ENCODE assay signal across 1 cellular context in the genomic region with DNA sequence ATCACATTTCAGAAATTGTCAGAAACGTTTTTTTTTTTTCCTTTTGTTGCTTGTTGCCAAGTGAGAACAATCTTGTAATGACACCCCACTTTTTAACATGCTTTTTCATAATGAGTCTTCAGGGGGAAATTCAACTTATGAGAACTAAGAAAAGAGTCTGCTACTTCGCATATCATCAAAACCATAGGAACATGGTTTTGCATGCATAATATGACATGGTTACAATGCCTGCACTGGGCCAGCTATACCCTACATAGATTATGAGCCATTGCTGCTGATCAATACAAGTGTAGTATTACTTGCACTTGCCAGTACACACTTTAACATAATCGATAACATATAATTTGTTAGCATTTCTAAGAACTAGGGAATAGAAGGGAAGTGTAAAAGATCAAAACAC.
TF ChIP-seq lines count a peak whose summit lies in the region.

No MANE protein-coding gene starts in this region.

TF ChIP-seq in GM23338, 12 proteins besides CTCF, POLR2A, EP300 and RAD21 (continued from another document):
- TF ChIP-seq, protein P1, sequence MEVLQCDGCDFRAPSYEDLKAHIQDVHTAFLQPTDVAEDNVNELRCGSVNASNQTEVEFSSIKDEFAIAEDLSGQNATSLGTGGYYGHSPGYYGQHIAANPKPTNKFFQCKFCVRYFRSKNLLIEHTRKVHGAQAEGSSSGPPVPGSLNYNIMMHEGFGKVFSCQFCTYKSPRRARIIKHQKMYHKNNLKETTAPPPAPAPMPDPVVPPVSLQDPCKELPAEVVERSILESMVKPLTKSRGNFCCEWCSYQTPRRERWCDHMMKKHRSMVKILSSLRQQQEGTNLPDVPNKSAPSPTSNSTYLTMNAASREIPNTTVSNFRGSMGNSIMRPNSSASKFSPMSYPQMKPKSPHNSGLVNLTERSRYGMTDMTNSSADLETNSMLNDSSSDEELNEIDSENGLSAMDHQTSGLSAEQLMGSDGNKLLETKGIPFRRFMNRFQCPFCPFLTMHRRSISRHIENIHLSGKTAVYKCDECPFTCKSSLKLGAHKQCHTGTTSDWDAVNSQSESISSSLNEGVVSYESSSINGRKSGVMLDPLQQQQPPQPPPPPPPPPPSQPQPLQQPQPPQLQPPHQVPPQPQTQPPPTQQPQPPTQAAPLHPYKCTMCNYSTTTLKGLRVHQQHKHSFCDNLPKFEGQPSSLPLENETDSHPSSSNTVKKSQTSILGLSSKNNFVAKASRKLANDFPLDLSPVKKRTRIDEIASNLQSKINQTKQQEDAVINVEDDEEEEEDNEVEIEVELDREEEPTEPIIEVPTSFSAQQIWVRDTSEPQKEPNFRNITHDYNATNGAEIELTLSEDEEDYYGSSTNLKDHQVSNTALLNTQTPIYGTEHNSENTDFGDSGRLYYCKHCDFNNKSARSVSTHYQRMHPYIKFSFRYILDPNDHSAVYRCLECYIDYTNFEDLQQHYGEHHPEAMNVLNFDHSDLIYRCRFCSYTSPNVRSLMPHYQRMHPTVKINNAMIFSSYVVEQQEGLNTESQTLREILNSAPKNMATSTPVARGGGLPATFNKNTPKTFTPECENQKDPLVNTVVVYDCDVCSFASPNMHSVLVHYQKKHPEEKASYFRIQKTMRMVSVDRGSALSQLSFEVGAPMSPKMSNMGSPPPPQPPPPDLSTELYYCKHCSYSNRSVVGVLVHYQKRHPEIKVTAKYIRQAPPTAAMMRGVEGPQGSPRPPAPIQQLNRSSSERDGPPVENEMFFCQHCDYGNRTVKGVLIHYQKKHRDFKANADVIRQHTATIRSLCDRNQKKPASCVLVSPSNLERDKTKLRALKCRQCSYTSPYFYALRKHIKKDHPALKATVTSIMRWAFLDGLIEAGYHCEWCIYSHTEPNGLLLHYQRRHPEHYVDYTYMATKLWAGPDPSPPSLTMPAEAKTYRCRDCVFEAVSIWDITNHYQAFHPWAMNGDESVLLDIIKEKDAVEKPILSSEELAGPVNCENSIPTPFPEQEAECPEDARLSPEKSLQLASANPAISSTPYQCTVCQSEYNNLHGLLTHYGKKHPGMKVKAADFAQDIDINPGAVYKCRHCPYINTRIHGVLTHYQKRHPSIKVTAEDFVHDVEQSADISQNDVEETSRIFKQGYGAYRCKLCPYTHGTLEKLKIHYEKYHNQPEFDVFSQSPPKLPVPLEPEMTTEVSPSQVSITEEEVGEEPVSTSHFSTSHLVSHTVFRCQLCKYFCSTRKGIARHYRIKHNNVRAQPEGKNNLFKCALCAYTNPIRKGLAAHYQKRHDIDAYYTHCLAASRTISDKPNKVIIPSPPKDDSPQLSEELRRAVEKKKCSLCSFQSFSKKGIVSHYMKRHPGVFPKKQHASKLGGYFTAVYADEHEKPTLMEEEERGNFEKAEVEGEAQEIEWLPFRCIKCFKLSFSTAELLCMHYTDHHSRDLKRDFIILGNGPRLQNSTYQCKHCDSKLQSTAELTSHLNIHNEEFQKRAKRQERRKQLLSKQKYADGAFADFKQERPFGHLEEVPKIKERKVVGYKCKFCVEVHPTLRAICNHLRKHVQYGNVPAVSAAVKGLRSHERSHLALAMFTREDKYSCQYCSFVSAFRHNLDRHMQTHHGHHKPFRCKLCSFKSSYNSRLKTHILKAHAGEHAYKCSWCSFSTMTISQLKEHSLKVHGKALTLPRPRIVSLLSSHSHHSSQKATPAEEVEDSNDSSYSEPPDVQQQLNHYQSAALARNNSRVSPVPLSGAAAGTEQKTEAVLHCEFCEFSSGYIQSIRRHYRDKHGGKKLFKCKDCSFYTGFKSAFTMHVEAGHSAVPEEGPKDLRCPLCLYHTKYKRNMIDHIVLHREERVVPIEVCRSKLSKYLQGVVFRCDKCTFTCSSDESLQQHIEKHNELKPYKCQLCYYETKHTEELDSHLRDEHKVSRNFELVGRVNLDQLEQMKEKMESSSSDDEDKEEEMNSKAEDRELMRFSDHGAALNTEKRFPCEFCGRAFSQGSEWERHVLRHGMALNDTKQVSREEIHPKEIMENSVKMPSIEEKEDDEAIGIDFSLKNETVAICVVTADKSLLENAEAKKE (CRISPR knock-in tag; IDR thresholded peaks at IDR 0.05) = no peak
- TF ChIP-seq JUNB (IDR thresholded peaks at IDR 0.05; ENCODE audit: unreplicated experiment) = no peak
- TF ChIP-seq ZNF114 (CRISPR knock-in tag; IDR thresholded peaks at IDR 0.05) = no peak
- TF ChIP-seq, protein P2, sequence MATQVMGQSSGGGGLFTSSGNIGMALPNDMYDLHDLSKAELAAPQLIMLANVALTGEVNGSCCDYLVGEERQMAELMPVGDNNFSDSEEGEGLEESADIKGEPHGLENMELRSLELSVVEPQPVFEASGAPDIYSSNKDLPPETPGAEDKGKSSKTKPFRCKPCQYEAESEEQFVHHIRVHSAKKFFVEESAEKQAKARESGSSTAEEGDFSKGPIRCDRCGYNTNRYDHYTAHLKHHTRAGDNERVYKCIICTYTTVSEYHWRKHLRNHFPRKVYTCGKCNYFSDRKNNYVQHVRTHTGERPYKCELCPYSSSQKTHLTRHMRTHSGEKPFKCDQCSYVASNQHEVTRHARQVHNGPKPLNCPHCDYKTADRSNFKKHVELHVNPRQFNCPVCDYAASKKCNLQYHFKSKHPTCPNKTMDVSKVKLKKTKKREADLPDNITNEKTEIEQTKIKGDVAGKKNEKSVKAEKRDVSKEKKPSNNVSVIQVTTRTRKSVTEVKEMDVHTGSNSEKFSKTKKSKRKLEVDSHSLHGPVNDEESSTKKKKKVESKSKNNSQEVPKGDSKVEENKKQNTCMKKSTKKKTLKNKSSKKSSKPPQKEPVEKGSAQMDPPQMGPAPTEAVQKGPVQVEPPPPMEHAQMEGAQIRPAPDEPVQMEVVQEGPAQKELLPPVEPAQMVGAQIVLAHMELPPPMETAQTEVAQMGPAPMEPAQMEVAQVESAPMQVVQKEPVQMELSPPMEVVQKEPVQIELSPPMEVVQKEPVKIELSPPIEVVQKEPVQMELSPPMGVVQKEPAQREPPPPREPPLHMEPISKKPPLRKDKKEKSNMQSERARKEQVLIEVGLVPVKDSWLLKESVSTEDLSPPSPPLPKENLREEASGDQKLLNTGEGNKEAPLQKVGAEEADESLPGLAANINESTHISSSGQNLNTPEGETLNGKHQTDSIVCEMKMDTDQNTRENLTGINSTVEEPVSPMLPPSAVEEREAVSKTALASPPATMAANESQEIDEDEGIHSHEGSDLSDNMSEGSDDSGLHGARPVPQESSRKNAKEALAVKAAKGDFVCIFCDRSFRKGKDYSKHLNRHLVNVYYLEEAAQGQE (IDR thresholded peaks at IDR 0.05; ENCODE audit: unreplicated experiment) = no peak
- TF ChIP-seq, protein P3, sequence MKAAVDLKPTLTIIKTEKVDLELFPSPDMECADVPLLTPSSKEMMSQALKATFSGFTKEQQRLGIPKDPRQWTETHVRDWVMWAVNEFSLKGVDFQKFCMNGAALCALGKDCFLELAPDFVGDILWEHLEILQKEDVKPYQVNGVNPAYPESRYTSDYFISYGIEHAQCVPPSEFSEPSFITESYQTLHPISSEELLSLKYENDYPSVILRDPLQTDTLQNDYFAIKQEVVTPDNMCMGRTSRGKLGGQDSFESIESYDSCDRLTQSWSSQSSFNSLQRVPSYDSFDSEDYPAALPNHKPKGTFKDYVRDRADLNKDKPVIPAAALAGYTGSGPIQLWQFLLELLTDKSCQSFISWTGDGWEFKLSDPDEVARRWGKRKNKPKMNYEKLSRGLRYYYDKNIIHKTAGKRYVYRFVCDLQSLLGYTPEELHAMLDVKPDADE (IDR thresholded peaks at IDR 0.05) = no peak
- TF ChIP-seq CREB1 (CRISPR knock-in tag; IDR thresholded peaks at IDR 0.05; ENCODE audit: low read depth) = no peak
- TF ChIP-seq EZH2phosphoT487 (IDR thresholded peaks at IDR 0.05; ENCODE audit: unreplicated experiment) = no peak
